In the genomic region with DNA sequence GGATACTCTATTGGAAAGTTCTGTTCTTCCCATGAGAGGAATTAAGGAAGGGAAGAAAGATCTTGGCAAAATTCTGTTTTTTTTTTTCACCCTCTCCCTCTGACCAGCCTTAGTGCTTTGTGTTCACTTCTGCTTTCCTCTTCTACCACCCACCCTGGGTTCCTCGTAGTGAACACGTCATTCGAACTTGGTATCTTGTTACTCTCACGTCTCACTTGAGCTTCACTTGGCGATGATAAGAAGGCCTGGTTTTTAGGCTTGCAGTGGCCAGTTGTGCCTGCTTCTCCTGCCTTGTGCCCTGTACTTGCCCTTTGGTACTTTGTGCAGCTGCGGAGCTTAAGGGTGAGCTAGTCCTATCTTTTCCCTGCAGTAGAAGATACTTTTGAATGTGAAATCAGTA, we compare ENCODE assay signal across 1 cellular context.
TF ChIP-seq lines count a peak whose summit lies in the region.

No MANE protein-coding gene starts in this region.

TF ChIP-seq in GM12878, 131 proteins besides CTCF, POLR2A, EP300 and RAD21:
- TF ChIP-seq FOS (IDR thresholded peaks at IDR 0.05; ENCODE audit: borderline replicate concordance, extremely low read depth, insufficient read length) (no peak), TCF3 (IDR thresholded peaks at IDR 0.05; ENCODE audit: borderline replicate concordance, insufficient read depth, low read depth, low read length) (no peak), BRCA1 (IDR thresholded peaks at IDR 0.05; ENCODE audit: low read depth, low read length) (no peak), POLR2AphosphoS2 (IDR thresholded peaks at IDR 0.05; ENCODE audit: low read depth, low read length) (no peak), SPI1 (IDR thresholded peaks at IDR 0.05; ENCODE audit: borderline replicate concordance, insufficient read depth, low read depth, low read length) (peak; percentile 50; the same call in 1 of the 2 replicates)
- TF ChIP-seq, protein P1, sequence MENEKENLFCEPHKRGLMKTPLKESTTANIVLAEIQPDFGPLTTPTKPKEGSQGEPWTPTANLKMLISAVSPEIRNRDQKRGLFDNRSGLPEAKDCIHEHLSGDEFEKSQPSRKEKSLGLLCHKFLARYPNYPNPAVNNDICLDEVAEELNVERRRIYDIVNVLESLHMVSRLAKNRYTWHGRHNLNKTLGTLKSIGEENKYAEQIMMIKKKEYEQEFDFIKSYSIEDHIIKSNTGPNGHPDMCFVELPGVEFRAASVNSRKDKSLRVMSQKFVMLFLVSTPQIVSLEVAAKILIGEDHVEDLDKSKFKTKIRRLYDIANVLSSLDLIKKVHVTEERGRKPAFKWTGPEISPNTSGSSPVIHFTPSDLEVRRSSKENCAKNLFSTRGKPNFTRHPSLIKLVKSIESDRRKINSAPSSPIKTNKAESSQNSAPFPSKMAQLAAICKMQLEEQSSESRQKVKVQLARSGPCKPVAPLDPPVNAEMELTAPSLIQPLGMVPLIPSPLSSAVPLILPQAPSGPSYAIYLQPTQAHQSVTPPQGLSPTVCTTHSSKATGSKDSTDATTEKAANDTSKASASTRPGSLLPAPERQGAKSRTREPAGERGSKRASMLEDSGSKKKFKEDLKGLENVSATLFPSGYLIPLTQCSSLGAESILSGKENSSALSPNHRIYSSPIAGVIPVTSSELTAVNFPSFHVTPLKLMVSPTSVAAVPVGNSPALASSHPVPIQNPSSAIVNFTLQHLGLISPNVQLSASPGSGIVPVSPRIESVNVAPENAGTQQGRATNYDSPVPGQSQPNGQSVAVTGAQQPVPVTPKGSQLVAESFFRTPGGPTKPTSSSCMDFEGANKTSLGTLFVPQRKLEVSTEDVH (IDR thresholded peaks at IDR 0.05; ENCODE audit: low read depth, partially characterized antibody) = no peak
- TF ChIP-seq, protein P2, sequence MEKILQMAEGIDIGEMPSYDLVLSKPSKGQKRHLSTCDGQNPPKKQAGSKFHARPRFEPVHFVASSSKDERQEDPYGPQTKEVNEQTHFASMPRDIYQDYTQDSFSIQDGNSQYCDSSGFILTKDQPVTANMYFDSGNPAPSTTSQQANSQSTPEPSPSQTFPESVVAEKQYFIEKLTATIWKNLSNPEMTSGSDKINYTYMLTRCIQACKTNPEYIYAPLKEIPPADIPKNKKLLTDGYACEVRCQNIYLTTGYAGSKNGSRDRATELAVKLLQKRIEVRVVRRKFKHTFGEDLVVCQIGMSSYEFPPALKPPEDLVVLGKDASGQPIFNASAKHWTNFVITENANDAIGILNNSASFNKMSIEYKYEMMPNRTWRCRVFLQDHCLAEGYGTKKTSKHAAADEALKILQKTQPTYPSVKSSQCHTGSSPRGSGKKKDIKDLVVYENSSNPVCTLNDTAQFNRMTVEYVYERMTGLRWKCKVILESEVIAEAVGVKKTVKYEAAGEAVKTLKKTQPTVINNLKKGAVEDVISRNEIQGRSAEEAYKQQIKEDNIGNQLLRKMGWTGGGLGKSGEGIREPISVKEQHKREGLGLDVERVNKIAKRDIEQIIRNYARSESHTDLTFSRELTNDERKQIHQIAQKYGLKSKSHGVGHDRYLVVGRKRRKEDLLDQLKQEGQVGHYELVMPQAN (conservative IDR thresholded peaks at IDR 0.05) = no peak
TF ChIP-seq in GM12878: peak in this region for 1.
